In the genomic region with DNA sequence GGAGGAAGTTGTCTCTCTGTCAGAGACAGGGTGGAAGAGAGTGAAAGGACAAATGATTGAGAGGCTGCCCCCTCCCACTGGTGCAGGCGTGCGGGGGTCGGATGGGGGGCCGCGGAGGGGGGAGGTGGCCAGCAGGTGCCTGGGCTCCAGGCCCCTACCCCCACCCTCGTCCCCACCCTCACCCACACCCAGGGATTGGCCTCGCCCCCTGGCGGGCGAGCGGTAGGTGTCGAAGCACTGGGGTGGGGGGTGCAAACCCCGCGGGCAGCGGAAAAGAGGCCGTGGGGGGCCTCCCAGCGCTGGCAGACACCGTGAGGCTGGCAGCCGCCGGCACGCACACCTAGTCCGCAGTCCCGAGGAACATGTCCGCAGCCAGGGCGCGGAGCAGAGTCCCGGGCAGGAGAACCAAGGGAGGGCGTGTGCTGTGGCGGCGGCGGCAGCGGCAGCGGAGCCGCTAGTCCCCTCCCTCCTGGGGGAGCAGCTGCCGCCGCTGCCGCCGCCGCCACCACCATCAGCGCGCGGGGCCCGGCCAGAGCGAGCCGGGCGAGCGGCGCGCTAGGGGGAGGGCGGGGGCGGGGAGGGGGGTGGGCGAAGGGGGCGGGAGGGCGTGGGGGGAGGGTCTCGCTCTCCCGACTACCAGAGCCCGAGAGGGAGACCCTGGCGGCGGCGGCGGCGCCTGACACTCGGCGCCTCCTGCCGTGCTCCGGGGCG, we compare ENCODE assay signal across 8 cellular contexts. TPM values are rescaled to one million over a fixed set of nuclear protein-coding genes. Genes with fewer than 3 reads are reported as not detected.
DNase-seq lines count a peak whose midpoint lies in the region; ATAC-seq and TF ChIP-seq lines count a peak whose summit lies in the region.

A gene (plus strand): TSS at position 682 of the 711 bp plus-strand sequence. CDS start 32 bp downstream, outside the sequence.

- no peaks in the 10 kb centered on the region for H3K36me3 ChIP-seq in lung (ENCODE audit: control insufficient read depth in 2 of 2, insufficient read depth in 2 of 2, low read length in 2 of 2)

- 0 to 1% methylated on average over 18 to 60 of the region's 66 CpGs for WGBS in lung, 2 donors

- POLR2A ChIA-PET in AG04450 (lab: Yijun Ruan, JAX), result interaction anchor here (0.6 kb wide), 1 partner anchor 13 kb away, joined by 7 read pairs; no protein-coding TSS in a partner anchor
- POLR2A ChIA-PET in activated CD4-positive, alpha-beta memory T cell treated with anti-CD3 and anti-CD28 coated beads, Interleukin-2, amount 10 ng/mL, durations not matched to agents 7 days and 5 days (lab: Charles Lee), result interaction anchor here (0.7 to 7.9 kb wide), 11 partner anchors 14 to 150 kb away, joined by 3 to 214 read pairs (median 6); a partner anchor contains a TSS

- H3K9me3 Mint-ChIP-seq in activated CD4-positive, alpha-beta memory T cell treated with anti-CD3 and anti-CD28 coated beads, Interleukin-2, amount 10 ng/mL, durations not matched to agents 7 days and 5 days, result no peaks in the 10 kb centered on the region

- H3K36me3 Mint-ChIP-seq in activated CD4-positive, alpha-beta memory T cell treated with anti-CD3 and anti-CD28 coated beads, Interleukin-2, amount 10 ng/mL, durations not matched to agents 7 days and 5 days (ENCODE audit: low read depth), result peaks cover 37% of the 10 kb centered on the region

- H3K9me3 ChIP-seq in AG04450 (ENCODE audit: control insufficient read depth, insufficient read depth, low read length) (no peaks in the 10 kb centered on the region), lung (ENCODE audit: control insufficient read depth in 2 of 2, insufficient read depth in 1 of 2, low read length in 1 of 2) (no peaks in the 10 kb centered on the region)

- no peak within 1 kb of the TSS for H3K27ac ChIP-seq in AG04450 (ENCODE audit: low read depth, low read length)
- peak within 1 kb of the TSS; percentile 99 to 100 for H3K27ac ChIP-seq in lung (ENCODE audit: low read depth in 1 of 2, low read length in 1 of 2)

- H3K27me3 ChIP-seq in AG04450 (ENCODE audit: control insufficient read depth, insufficient read depth, low read length), result no peaks in the 10 kb centered on the region
- H3K27me3 ChIP-seq in lung (ENCODE audit: control insufficient read depth, insufficient read depth), result no peaks in the 10 kb centered on the region

- TF ChIP-seq CTCF in AG04450 (IDR thresholded peaks at IDR 0.05; ENCODE audit: low read depth, low read length) (peak; percentile 61), lung (IDR thresholded peaks at IDR 0.05; ENCODE audit: control extremely low read depth, extremely low read depth) (no peak)

- H3K4me1 Mint-ChIP-seq in activated CD4-positive, alpha-beta memory T cell treated with anti-CD3 and anti-CD28 coated beads, Interleukin-2, amount 10 ng/mL, durations not matched to agents 7 days and 5 days, result peaks cover 51% of the 10 kb centered on the region

- peak; percentile 54 for ATAC-seq in GM18861 (IDR thresholded peaks at IDR 0.05; ENCODE audit: unreplicated experiment)
- ATAC-seq in HG03097 (IDR thresholded peaks at IDR 0.05; ENCODE audit: low FRiP score, unreplicated experiment), result peak; percentile 65
- ATAC-seq in lung (ENCODE audit: insufficient read depth, low FRiP score), result peak; percentile 76

- H3K4me1 ChIP-seq in lung (ENCODE audit: control insufficient read depth in 2 of 2, insufficient read depth in 2 of 2, low read length in 2 of 2), result peaks cover 7 to 13% of the 10 kb centered on the region in 2 donors

- no peak for DNase-seq in AG04450 (ENCODE audit: low read depth, low spot score)
- DNase-seq in NCI-H526 (lab: John Stamatoyannopoulos, UW), result peak; percentile 71 to 96
- DNase-seq in activated CD4-positive, alpha-beta memory T cell treated with anti-CD3 and anti-CD28 coated beads, Interleukin-2, amount 10 ng/mL, durations not matched to agents 7 days and 5 days, result peak; percentile 83
- peak; percentile 87 for DNase-seq in ecto neural progenitor cell (ENCODE audit: low spot score)
- peak; percentile 81 for DNase-seq in lung (ENCODE audit: low spot score)
- peak; percentile 60 to 73 (median 60) for DNase-seq in stimulated activated CD4-positive, alpha-beta T cell treated with anti-CD3 and anti-CD28 coated beads, TNF-alpha, amount 100 ng/mL, for 48 hours (ENCODE audit: low read depth in 3 of 3)

- H3K4me3 ChIP-seq in AG04450 (ENCODE audit: low read depth, low read length), result peak within 1 kb of the TSS; percentile 76
- H3K4me3 ChIP-seq in lung, result peak within 1 kb of the TSS; percentile 94

- H3K27ac Mint-ChIP-seq in activated CD4-positive, alpha-beta memory T cell treated with anti-CD3 and anti-CD28 coated beads, Interleukin-2, amount 10 ng/mL, durations not matched to agents 7 days and 5 days, result peak within 1 kb of the TSS; percentile 97

- H3K4me3 Mint-ChIP-seq in activated CD4-positive, alpha-beta memory T cell treated with anti-CD3 and anti-CD28 coated beads, Interleukin-2, amount 10 ng/mL, durations not matched to agents 7 days and 5 days, result peak within 1 kb of the TSS; percentile 90

- no peaks in the 10 kb centered on the region for H3K27me3 Mint-ChIP-seq in activated CD4-positive, alpha-beta memory T cell treated with anti-CD3 and anti-CD28 coated beads, Interleukin-2, amount 10 ng/mL, durations not matched to agents 7 days and 5 days

- CTCF ChIA-PET in AG04450 (lab: Charles Lee), result interaction anchor here (1.1 to 1.7 kb wide), 2 partner anchors 147 to 154 kb away, joined by 3 to 4 read pairs; no protein-coding TSS in a partner anchor
- CTCF ChIA-PET in activated CD4-positive, alpha-beta memory T cell treated with anti-CD3 and anti-CD28 coated beads, Interleukin-2, amount 10 ng/mL, durations not matched to agents 7 days and 5 days (lab: Charles Lee), result interaction anchor here (1.0 to 4.4 kb wide), 6 partner anchors 10 to 145 kb away, joined by 3 to 31 read pairs (median 16); a partner anchor contains a TSS

RNA-seq across cellular contexts. Expression of the gene that starts here (rescaled TPM):
- polyA plus RNA-seq in AG04450 (2011; rRNA removed) (4.6 and 5.5 TPM in 2 replicates), lung (10 to 100 TPM in 1 of 2 donors, 1 to 10 TPM in 1; 9.3 to 12.0 TPM)
- polyA minus RNA-seq in AG04450 (2011; rRNA and poly(A)+ RNA removed), result 2.2 and 2.9 TPM in 2 replicates
- 100 to 1,000 TPM; 129 to 134 TPM for total RNA-seq in activated CD4-positive, alpha-beta memory T cell treated with anti-CD3 and anti-CD28 coated beads, Interleukin-2, amount 10 ng/mL, durations not matched to agents 7 days and 5 days
- total RNA-seq in lung, result 10 to 100 TPM; 22.5 to 42.6 TPM
